Comparison of ENCODE assay signal across 4 cellular contexts in the genomic region with DNA sequence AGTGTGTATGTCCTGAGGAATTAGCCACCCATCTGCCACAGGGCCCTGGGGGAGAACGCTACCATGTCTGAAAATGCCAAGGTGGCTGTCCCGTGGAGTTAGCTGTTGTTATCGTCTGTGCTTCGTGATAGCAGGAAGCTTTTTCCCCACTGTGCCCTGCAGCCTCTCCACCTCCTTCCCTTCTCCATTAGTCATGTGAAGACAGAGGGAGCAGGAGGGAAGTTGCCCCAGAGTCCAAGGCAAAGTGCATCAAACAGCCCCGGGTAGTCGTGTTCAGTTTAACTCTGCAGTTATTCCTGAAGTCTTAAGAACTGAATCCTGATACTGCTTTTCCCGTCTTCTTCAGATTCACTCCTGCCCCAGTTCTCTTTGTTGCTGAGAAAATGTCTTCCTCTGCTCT. TPM values are rescaled to one million over a fixed set of nuclear protein-coding genes. Genes with fewer than 3 reads are reported as not detected.
"Had no signal": no experiment of that assay in that cellular context is flagged by ENCODE, and none has a peak within 500 bp of the region (broad histone marks: within the 10 kb centered on the region; RNA-seq: fewer than 3 reads in every experiment).

No MANE protein-coding gene starts in this region.

RNA-seq across cellular contexts. Expression of gene MRGPRE, which starts 30.3 kb away (rescaled TPM):
- total RNA-seq: LHCN-M2, M059J, MCF 10A, NCI-H460 had no signal

RNA-seq across cellular contexts. Expression of gene MRGPRG, which starts 43.9 kb away (rescaled TPM):
- total RNA-seq: LHCN-M2, M059J, MCF 10A, NCI-H460 had no signal
